Comparison of ENCODE assay signal across 23 cellular contexts in genomic region chr2:217367464-217367863, GRCh38.
DNase-seq lines count a peak whose midpoint lies in the region; FAIRE-seq and TF ChIP-seq lines count a peak whose summit lies in the region.
"Had no signal": no experiment of that assay in that cellular context is flagged by ENCODE, and none has a peak within 500 bp of the region (broad histone marks: within the 10 kb centered on the region; RNA-seq: fewer than 3 reads in every experiment).

No MANE protein-coding gene starts in this region.

- no peaks in the 10 kb centered on the region for H3K79me2 ChIP-seq in keratinocyte (ENCODE audit: control insufficient read depth, insufficient read depth, low read length)

- no peaks in the 10 kb centered on the region for H4K20me1 ChIP-seq in keratinocyte (ENCODE audit: control insufficient read depth, extremely low read depth, insufficient read depth, low read length)

- in situ Hi-C loops in T47D (cut with HindIII; ENCODE audit: low pct_unique_long_range_greater_than_20kb, low sequenced_read_pairs), result no loop called here
- in situ Hi-C loops in GM13977 (cut with MboI; ENCODE audit: low pct_unique_long_range_greater_than_20kb, low sequenced_read_pairs, unreplicated experiment), result no loop called here

- POLR2A ChIA-PET in MCF 10A (lab: Yijun Ruan, JAX), result interaction anchor here (0.6 kb wide), 1 partner anchor 283 kb away, joined by 4 read pairs; no protein-coding TSS in a partner anchor
- POLR2A ChIA-PET in CD8-positive, alpha-beta memory T cell (lab: Charles Lee), result no interaction called here

- no peak overlapping the region for H3K27ac Mint-ChIP-seq in MCF 10A (ENCODE audit: low read depth, unreplicated experiment)
- H3K27ac Mint-ChIP-seq in CD8-positive, alpha-beta memory T cell, result no peak overlapping the region
- H3K27ac Mint-ChIP-seq: activated CD4-positive, alpha-beta T cell treated with anti-CD3 and anti-CD28 coated beads, Interleukin-2, amount 10 ng/mL, durations not matched to agents 7 days and 5 days; CD4-positive, alpha-beta T cell; GM23338; IgD-negative memory B cell had no signal

- TF ChIP-seq CTCF in MCF 10A (IDR thresholded peaks at IDR 0.05; ENCODE audit: unreplicated experiment), result no peak
- no peak for TF ChIP-seq CTCF in keratinocyte (optimal IDR thresholded peaks at IDR 0.05 in 1 of 3, IDR thresholded peaks at IDR 0.05 in 1 of 3, conservative IDR thresholded peaks at IDR 0.05 in 1 of 3; ENCODE audit: extremely low read depth in 1 of 3, insufficient read depth in 2 of 3, low read length in 3 of 3)
- no peak for TF ChIP-seq CTCF in GM13977 (IDR thresholded peaks at IDR 0.05; ENCODE audit: extremely low read depth, insufficient read depth, missing control alignments)
- TF ChIP-seq CTCF in thyroid gland (IDR thresholded peaks at IDR 0.05), result no peak

- CTCF ChIA-PET in MCF 10A (lab: Yijun Ruan, JAX), result interaction anchor here (0.6 kb wide), 1 partner anchor 541 kb away, joined by 3 read pairs; no protein-coding TSS in a partner anchor
- CTCF ChIA-PET in CD8-positive, alpha-beta memory T cell (lab: Charles Lee), result no interaction called here

- H3K27ac ChIP-seq in keratinocyte (ENCODE audit: control insufficient read depth, insufficient read depth, low read length) (no peak overlapping the region), thyroid gland (no peak overlapping the region)
- H3K27ac ChIP-seq in CD8-positive, alpha-beta memory T cell (ENCODE audit: low read depth, low read length), result no peak overlapping the region

- no peak for TF ChIP-seq POLR2A in thyroid gland (IDR thresholded peaks at IDR 0.05)

- BruUV-seq in MCF 10A (replicated peaks; lab: Mats Ljungman, UMichigan), result no TSS peak

- H3K4me1 Mint-ChIP-seq in MCF 10A (ENCODE audit: insufficient read depth, unreplicated experiment), result peaks cover 6% of the 10 kb centered on the region
- H3K4me1 Mint-ChIP-seq in CD8-positive, alpha-beta memory T cell, result no peaks in the 10 kb centered on the region
- H3K4me1 Mint-ChIP-seq: activated CD4-positive, alpha-beta T cell treated with anti-CD3 and anti-CD28 coated beads, Interleukin-2, amount 10 ng/mL, durations not matched to agents 7 days and 5 days had no signal

- H3K4me3 Mint-ChIP-seq in MCF 10A (ENCODE audit: unreplicated experiment), result no peak overlapping the region
- H3K4me3 Mint-ChIP-seq in CD8-positive, alpha-beta memory T cell, result no peak overlapping the region
- H3K4me3 Mint-ChIP-seq: activated CD4-positive, alpha-beta T cell treated with anti-CD3 and anti-CD28 coated beads, Interleukin-2, amount 10 ng/mL, durations not matched to agents 7 days and 5 days; CD4-positive, alpha-beta T cell; GM23338; IgD-negative memory B cell had no signal

- intact Hi-C loops in MCF 10A (cut with micrococcal nuclease), result no loop called here
- intact Hi-C loops in thyroid gland (cut with DNase I), result loop anchor here (10.0 kb wide), 2 partner anchors 67 to 673 kb away; partner anchors contain the start of gene IGFBP5

- no peaks in the 10 kb centered on the region for H3K9me3 Mint-ChIP-seq in MCF 10A (ENCODE audit: unreplicated experiment)
- H3K9me3 Mint-ChIP-seq in CD8-positive, alpha-beta memory T cell, result peaks cover 0 to 2% (median 0%) of the 10 kb centered on the region in 5 donors
- H3K9me3 Mint-ChIP-seq: activated CD4-positive, alpha-beta T cell treated with anti-CD3 and anti-CD28 coated beads, Interleukin-2, amount 10 ng/mL, durations not matched to agents 7 days and 5 days; CD4-positive, alpha-beta T cell; GM23338 had no signal

- no peaks in the 10 kb centered on the region for H3K27me3 Mint-ChIP-seq in MCF 10A (ENCODE audit: insufficient read depth, unreplicated experiment)
- H3K27me3 Mint-ChIP-seq in CD8-positive, alpha-beta memory T cell, result peaks cover 0 to 5% of the 10 kb centered on the region in 2 donors
- H3K27me3 Mint-ChIP-seq: CD4-positive, alpha-beta T cell had no signal

- no peak overlapping the region for H2AFZ ChIP-seq in keratinocyte (ENCODE audit: control insufficient read depth, low read length)
- H2AFZ ChIP-seq: GM23338 had no signal

- H3K36me3 ChIP-seq in adipocyte (ENCODE audit: control insufficient read depth, insufficient read depth, low read length, severe bottlenecking) (no peaks in the 10 kb centered on the region), keratinocyte (ENCODE audit: control insufficient read depth in 2 of 2, extremely low read depth in 1 of 2, insufficient read depth in 2 of 2, low read length in 2 of 2) (no peaks in the 10 kb centered on the region), thyroid gland (no peaks in the 10 kb centered on the region)
- no peaks in the 10 kb centered on the region for H3K36me3 ChIP-seq in CD8-positive, alpha-beta memory T cell (ENCODE audit: insufficient read depth, low read length)

- no peak overlapping the region for H3K4me2 ChIP-seq in keratinocyte (ENCODE audit: control insufficient read depth, extremely low read depth, insufficient read depth, low read depth, low read length)
- H3K4me2 ChIP-seq: GM23338 had no signal

- H3K36me3 Mint-ChIP-seq in MCF 10A (ENCODE audit: insufficient read depth, unreplicated experiment), result no peaks in the 10 kb centered on the region
- no peaks in the 10 kb centered on the region for H3K36me3 Mint-ChIP-seq in CD8-positive, alpha-beta memory T cell

- H3K9me3 ChIP-seq in adipocyte (ENCODE audit: control insufficient read depth, low read length) (no peaks in the 10 kb centered on the region), keratinocyte (ENCODE audit: control insufficient read depth, low read depth, low read length) (no peaks in the 10 kb centered on the region), thyroid gland (no peaks in the 10 kb centered on the region)
- no peaks in the 10 kb centered on the region for H3K9me3 ChIP-seq in CD8-positive, alpha-beta memory T cell (ENCODE audit: low read length)

- H3K4me3 ChIP-seq in adipocyte (ENCODE audit: low read length) (no peak overlapping the region), keratinocyte (ENCODE audit: control insufficient read depth in 2 of 3, extremely low read depth in 1 of 3, insufficient read depth in 2 of 3, low read depth in 1 of 3, low read length in 3 of 3) (no peak overlapping the region), thyroid gland (replicated peaks in 1 of 3) (no peak overlapping the region)
- no peak overlapping the region for H3K4me3 ChIP-seq in CD8-positive, alpha-beta memory T cell (ENCODE audit: low read length)
- H3K4me3 ChIP-seq: GM23338 had no signal

- H3K27me3 ChIP-seq in adipocyte (replicated peaks; ENCODE audit: control insufficient read depth, insufficient read depth, low read length) (no peaks in the 10 kb centered on the region), keratinocyte (ENCODE audit: control insufficient read depth, extremely low read depth, insufficient read depth, low read length) (no peaks in the 10 kb centered on the region), thyroid gland (no peaks in the 10 kb centered on the region)
- no peaks in the 10 kb centered on the region for H3K27me3 ChIP-seq in CD8-positive, alpha-beta memory T cell (ENCODE audit: insufficient read depth, low read length, poor library complexity, severe bottlenecking)

- H3K4me1 ChIP-seq in adipocyte (ENCODE audit: control insufficient read depth, insufficient read depth, low read length) (no peaks in the 10 kb centered on the region), keratinocyte (ENCODE audit: control insufficient read depth, extremely low read depth, insufficient read depth, low read length) (peaks cover 35% of the 10 kb centered on the region), thyroid gland (peaks cover 27 to 48% of the 10 kb centered on the region in 2 donors)
- H3K4me1 ChIP-seq in CD8-positive, alpha-beta memory T cell (ENCODE audit: insufficient read depth, low read length), result no peaks in the 10 kb centered on the region

- WGBS in thyroid gland, 2 donors, result 91 to 93% methylated on average over 4 of the region's 4 CpGs

- no peaks in the 10 kb centered on the region for H3K9me1 ChIP-seq in keratinocyte (ENCODE audit: control insufficient read depth, extremely low read depth, insufficient read depth, low read length)

- dilution Hi-C loops in keratinocyte (cut with MboI; ENCODE audit: extremely low pct_ligation_motif_present, low sequenced_read_pairs), result no loop called here

- peak; percentile 9 for FAIRE-seq in keratinocyte (lab: Jason Lieb, UNC)
- FAIRE-seq: endometrium, GM18507 had no signal

- H3K9ac ChIP-seq in adipocyte (ENCODE audit: low read length) (no peak overlapping the region), keratinocyte (ENCODE audit: control insufficient read depth, extremely low read depth, insufficient read depth, low read length) (no peak overlapping the region)

- DNase-seq in T47D (ENCODE audit: low read depth in 1 of 2, low spot score in 1 of 2) (peak; percentile 13 to 93), MCF 10A (ENCODE audit: unreplicated experiment) (no peak), adipocyte (ENCODE audit: low read depth) (peak; percentile 59), keratinocyte (ENCODE audit: low read depth, low spot score) (no peak), HuH-7 (ENCODE audit: low spot score) (no peak), GM13977 (ENCODE audit: low spot score) (no peak), thyroid gland (no peak)
- no peak for DNase-seq in CD8-positive, alpha-beta memory T cell
- DNase-seq: activated CD4-positive, alpha-beta T cell treated with anti-CD3 and anti-CD28 coated beads, Interleukin-2, amount 10 ng/mL, durations not matched to agents 7 days and 5 days; activated CD8-positive, alpha-beta memory T cell treated with anti-CD3 and anti-CD28 coated beads, Interleukin-2, amount 50 U/mL, for 4 hours; activated gamma-delta T cell; amniotic stem cell; CD4-positive, alpha-beta T cell; DMS79 treated with DMSO at 0.1 percent for 48 hours; left ventricle myocardium superior; NCI-H1694; NCI-H774; stimulated activated CD4-positive, alpha-beta T cell treated with anti-CD3 and anti-CD28 coated beads, Interleukin-4, amount 100 ng/mL, for 24 hours; SW 1271 had no signal

Comparison
In these comparisons a context has a peak if more than half of its experiments do, and no peak if none do; other contexts are left out.
1. DNase-seq: peak in T47D (2 of 2) and adipocyte (single experiment); none in MCF 10A (single experiment), keratinocyte (single experiment), HuH-7 (single experiment), GM13977 (single experiment), CD8-positive, alpha-beta memory T cell (0 of 5) and thyroid gland (0 of 2).